ENCODE assay signal across 28 cellular contexts in the genomic region with DNA sequence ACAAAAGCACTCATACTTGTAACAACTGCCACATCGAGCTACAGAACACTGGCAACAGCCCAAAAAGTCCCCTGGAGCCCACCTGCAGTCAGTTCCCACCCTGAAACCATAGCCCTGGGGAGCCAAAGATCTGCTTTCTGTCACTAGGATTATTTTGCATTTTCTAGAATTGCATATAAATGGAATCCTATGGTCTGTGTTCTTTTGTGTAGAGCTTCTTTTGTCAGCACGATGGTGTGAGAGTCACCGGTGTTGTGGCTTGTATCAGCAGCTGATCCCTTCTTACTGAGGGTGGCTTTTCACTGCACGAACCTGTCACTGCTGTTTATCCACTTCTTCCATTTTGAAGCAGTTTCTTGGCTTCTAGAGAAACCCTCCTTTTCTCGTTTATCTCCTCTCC.
DNase-seq lines count a peak whose midpoint lies in the region; ATAC-seq, FAIRE-seq and TF ChIP-seq lines count a peak whose summit lies in the region.
"Had no signal": no experiment of that assay in that cellular context is flagged by ENCODE, and none has a peak within 500 bp of the region (broad histone marks: within the 10 kb centered on the region; RNA-seq: fewer than 3 reads in every experiment).

No MANE protein-coding gene starts in this region.

- no peak for TF ChIP-seq CTCF in H1 (IDR thresholded peaks at IDR 0.05; ENCODE audit: control extremely low read depth in 1 of 3, insufficient read depth in 1 of 3, low read depth in 1 of 3, low read length in 3 of 3)

- H3K23ac ChIP-seq in H1 (ENCODE audit: insufficient read length), result no peak overlapping the region

- H3K4me3 ChIP-seq in H1 (ENCODE audit: extremely low read depth in 1 of 4, insufficient read depth in 2 of 4, low read depth in 3 of 4, low read length in 4 of 4), result no peak overlapping the region; a peak in 1 of 8 replicates
- H3K4me3 ChIP-seq: SJCRH30 had no signal

- no peak overlapping the region for H3K56ac ChIP-seq in H1 (replicated peaks; ENCODE audit: insufficient read length, low read depth, low read length)

- no peaks in the 10 kb centered on the region for H3K36me3 ChIP-seq in H1 (ENCODE audit: control insufficient read depth in 2 of 4, insufficient read depth in 4 of 4, low read length in 3 of 4)
- H3K36me3 ChIP-seq: SJCRH30 had no signal

- no peak overlapping the region for H2BK15ac ChIP-seq in H1 (ENCODE audit: low read length)

- H3K79me1 ChIP-seq in H1 (ENCODE audit: low read depth, low read length), result no peaks in the 10 kb centered on the region

- TF ChIP-seq POLR2A in H1 (IDR thresholded peaks at IDR 0.05; ENCODE audit: control extremely low read depth in 1 of 2, low read depth in 2 of 2, low read length in 2 of 2), result no peak

- FAIRE-seq in H1 (lab: Jason Lieb, UNC), result peak; percentile 28
- FAIRE-seq: GM19239, HTR-8/SVneo had no signal

- no peak overlapping the region for H2AK5ac ChIP-seq in H1 (ENCODE audit: low read depth, low read length)

- H4K5ac ChIP-seq in H1 (ENCODE audit: insufficient read length, low read depth, low read length), result no peak overlapping the region

- no peak overlapping the region for H2BK120ac ChIP-seq in H1 (replicated peaks; ENCODE audit: low read depth, low read length)

- H4K8ac ChIP-seq in H1 (ENCODE audit: extremely low read depth, insufficient read depth, low read length), result no peak overlapping the region

- H4K20me1 ChIP-seq in H1 (replicated peaks in 1 of 2; ENCODE audit: control insufficient read depth in 1 of 2, insufficient read depth in 2 of 2, low read length in 2 of 2), result peaks cover 0 to 1% of the 10 kb centered on the region in 2 experiments

- H3K27me3 ChIP-seq in H1 (replicated peaks in 1 of 4; ENCODE audit: control insufficient read depth in 3 of 4, extremely low read depth in 1 of 4, insufficient read depth in 3 of 4, low read length in 3 of 4), result peaks cover 3 to 27% (median 26%) of the 10 kb centered on the region in 4 experiments

- POLR2A ChIA-PET in H1 (lab: Charles Lee; ENCODE audit: partially characterized antibody), result interaction anchor here (0.6 to 2.4 kb wide), 3 partner anchors 9 to 72 kb away, joined by 3 to 4 read pairs (median 4); no protein-coding TSS in a partner anchor

- no peak overlapping the region for H2AFZ ChIP-seq in H1 (ENCODE audit: low read length)

- peak overlapping the region; percentile 73 for H3K4ac ChIP-seq in H1 (replicated peaks; ENCODE audit: insufficient read length, low read depth, low read length)

- no peaks in the 10 kb centered on the region for H3K9me3 ChIP-seq in H1 (ENCODE audit: insufficient read depth in 2 of 2, low read depth in 1 of 2, low read length in 1 of 2)
- H3K9me3 ChIP-seq: Caco-2, SJCRH30 had no signal

- no peak overlapping the region for H3K27ac ChIP-seq in H1 (ENCODE audit: low read depth, low read length)
- H3K27ac ChIP-seq: 22Rv1, C4-2B, KMS-11, SJCRH30 had no signal

- H3K9ac ChIP-seq in H1 (replicated peaks in 1 of 4; ENCODE audit: extremely low read depth in 1 of 4, low read depth in 3 of 4, low read length in 3 of 4), result no peak overlapping the region
- H3K9ac ChIP-seq: KMS-11 had no signal

- TF ChIP-seq RAD21 in H1 (IDR thresholded peaks at IDR 0.05 in 1 of 2, conservative IDR thresholded peaks at IDR 0.05 in 1 of 2; ENCODE audit: low read depth in 2 of 2, low read length in 2 of 2), result no peak

- WGBS in H1 (ENCODE audit: extremely low coverage in 1 of 2, insufficient coverage in 1 of 2, insufficient read length in 1 of 2, insufficient replicate concordance in 2 of 2, low coverage in 1 of 2, low lambda C conversion rate in 2 of 2, missing lambda C conversion rate in 1 of 2), 2 experiments, result 26% methylated on average over 5 of the region's 5 CpGs; no CpG with 5 or more reads in 1 of the 2 experiments

- no peak overlapping the region for H3K14ac ChIP-seq in H1 (ENCODE audit: insufficient read length)

- H3K4me1 ChIP-seq in H1 (replicated peaks in 1 of 4; ENCODE audit: control insufficient read depth in 3 of 4, insufficient read depth in 4 of 4, low read length in 3 of 4), result peaks cover 5 to 31% (median 19%) of the 10 kb centered on the region in 4 experiments
- H3K4me1 ChIP-seq: Caco-2, SJCRH30 had no signal

- CTCF ChIA-PET in H1 (lab: Charles Lee; ENCODE audit: partially characterized antibody), result interaction anchor here (0.8 to 2.0 kb wide), 5 partner anchors 17 to 144 kb away, joined by 3 to 7 read pairs (median 3); no protein-coding TSS in a partner anchor

- no peak overlapping the region for H4K91ac ChIP-seq in H1 (replicated peaks; ENCODE audit: insufficient read length, low read length)

- no peak for TF ChIP-seq EP300 in H1 (IDR thresholded peaks at IDR 0.05; ENCODE audit: borderline replicate concordance in 1 of 2, low read depth in 2 of 2, low read length in 2 of 2)

- no peaks in the 10 kb centered on the region for H3K79me2 ChIP-seq in H1 (ENCODE audit: control insufficient read depth in 1 of 2, insufficient read depth in 2 of 2, low read length in 2 of 2)

- ATAC-seq in left cardiac atrium, result no peak
- ATAC-seq in GM21723 (IDR thresholded peaks at IDR 0.05; ENCODE audit: unreplicated experiment), result no peak
- ATAC-seq: CD8-positive, alpha-beta T cell; PC-3; SK-N-SH treated with all-trans-retinoic acid at 6 μM for 48 hours had no signal

- peak overlapping the region; percentile 11 to 42; a peak in 2 of 4 replicates for H3K4me2 ChIP-seq in H1 (ENCODE audit: insufficient read depth in 1 of 2, low read depth in 2 of 2, low read length in 2 of 2)
- H3K4me2 ChIP-seq: KMS-11 had no signal

- H3K23me2 ChIP-seq in H1 (ENCODE audit: low read depth, low read length), result no peaks in the 10 kb centered on the region; the same call in 1 of the 2 replicates

- H3K18ac ChIP-seq in H1 (ENCODE audit: extremely low read depth, low read length), result no peak overlapping the region; the same call in 1 of the 2 replicates

- no peak overlapping the region for H2BK5ac ChIP-seq in H1 (ENCODE audit: low read depth, low read length)

- no peak overlapping the region for H2BK12ac ChIP-seq in H1 (ENCODE audit: low read depth, low read length)

- intact Hi-C loops in left cardiac atrium (cut with DNase I), result no loop called here

- peak; percentile 41 for DNase-seq in DMS79 treated with DMSO at 0.1 percent for 48 hours (lab: John Stamatoyannopoulos, UW)
- no peak for DNase-seq in DMS79 (lab: John Stamatoyannopoulos, UW)
- peak; percentile 30 for DNase-seq in ELF-1 (ENCODE audit: low read depth, low spot score)
- DNase-seq in NCI-H1105 treated with DMSO at 0.1 percent for 48 hours (lab: John Stamatoyannopoulos, UW), result peak; percentile 25
- no peak for DNase-seq in H1 (ENCODE audit: low read depth in 1 of 2, low spot score in 2 of 2)
- DNase-seq in left cardiac atrium, result no peak
- DNase-seq in NCI-H524 treated with DMSO at 0.1 percent for 48 hours (lab: John Stamatoyannopoulos, UW), result no peak
- DNase-seq: Caco-2; CD8-positive, alpha-beta T cell; DMS 273 treated with DMSO at 0.1 percent for 48 hours; DND-41; H7; MM.1S; NCI-H1436 treated with DMSO at 0.1 percent for 48 hours; NCI-H187 treated with DMSO at 0.1 percent for 48 hours; NCI-H2227 treated with DMSO at 0.1 percent for 48 hours; NCI-H510A treated with DMSO at 0.1 percent for 48 hours; NCI-H748 treated with DMSO at 0.1 percent for 48 hours; NK-92 treated with Interleukin-12 subunit alpha and Interleukin-12 subunit beta, amount 100 ng/mL, for 24 hours; PC-3; SJCRH30 had no signal

- H2BK20ac ChIP-seq in H1 (ENCODE audit: low read length), result no peak overlapping the region

TF ChIP-seq in H1, 55 proteins besides CTCF, POLR2A, EP300 and RAD21:
- TF ChIP-seq FOSL1 (IDR thresholded peaks at IDR 0.05; ENCODE audit: insufficient read depth, low read depth, low read length) (no peak), GABPA (IDR thresholded peaks at IDR 0.05; ENCODE audit: borderline replicate concordance, insufficient read depth, low read length) (no peak)
TF ChIP-seq in H1: peak in this region for 0.

Comparison
In these comparisons a context has a peak if more than half of its experiments do, and no peak if none do; other contexts are left out.
1. DNase-seq: peak in DMS79 treated with DMSO at 0.1 percent for 48 hours (single experiment), ELF-1 (single experiment) and NCI-H1105 treated with DMSO at 0.1 percent for 48 hours (single experiment); none in DMS79 (single experiment), H1 (0 of 2), left cardiac atrium (single experiment) and NCI-H524 treated with DMSO at 0.1 percent for 48 hours (single experiment).